In the genomic region with DNA sequence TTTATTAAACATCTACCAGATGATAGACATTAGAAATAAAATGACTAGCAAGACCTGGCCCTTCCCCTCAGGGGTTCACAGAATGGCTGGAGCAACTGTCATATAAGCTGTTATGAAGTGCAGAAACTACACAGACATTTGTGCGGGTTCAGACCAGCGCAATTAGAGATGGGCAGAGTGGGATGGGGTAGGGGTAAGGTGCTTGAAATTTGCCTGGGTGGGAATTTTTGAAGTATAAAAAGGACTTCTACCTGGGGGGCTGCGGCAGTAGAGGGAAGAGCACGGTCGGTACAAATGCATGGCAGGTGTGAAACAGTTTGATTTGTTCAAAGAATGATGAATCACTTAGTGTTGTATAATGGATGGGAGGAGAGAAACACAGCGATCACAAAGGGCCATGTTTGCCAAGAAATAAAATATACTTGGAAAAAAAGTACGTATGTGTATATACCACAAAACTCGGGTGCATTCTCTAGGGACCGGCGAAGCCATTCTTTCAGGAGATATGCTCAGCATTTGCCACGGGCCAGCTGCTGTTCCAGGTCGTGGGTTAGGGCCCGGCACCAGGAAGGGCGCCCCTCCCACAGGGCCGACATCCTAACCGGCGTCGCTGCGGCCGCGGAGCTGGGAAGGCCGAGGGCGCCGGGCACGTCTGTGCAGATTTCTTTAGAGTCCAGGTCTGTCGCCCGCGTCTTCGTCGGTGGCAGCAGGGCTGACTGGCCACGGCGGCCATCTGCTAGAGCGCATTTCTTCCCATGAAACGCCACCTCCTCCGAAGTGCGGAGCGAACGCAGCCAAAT, we compare ENCODE assay signal across 8 cellular contexts. TPM values are rescaled to one million over a fixed set of nuclear protein-coding genes. Genes with fewer than 3 reads are reported as not detected.
DNase-seq lines count a peak whose midpoint lies in the region; ATAC-seq and TF ChIP-seq lines count a peak whose summit lies in the region.

No MANE protein-coding gene starts in this region.

- H3K4me2 ChIP-seq in osteoblast (ENCODE audit: insufficient read depth, low read length), result peak overlapping the region; percentile 81

- no peaks in the 10 kb centered on the region for H3K9me3 ChIP-seq in osteoblast (ENCODE audit: low read depth, low read length)

- H2AFZ ChIP-seq in osteoblast (ENCODE audit: low read length), result peak overlapping the region; percentile 95

- peaks cover 31% of the 10 kb centered on the region for H3K4me1 Mint-ChIP-seq in activated T-helper 2 cell treated with anti-CD3 and anti-CD28 coated beads, Interferon-gamma antibody, Interleukin-2, Interleukin-4, amounts not matched to agents 10 μg/mL and 5 μg/mL and 100 μg/mL, durations not matched to agents 14 hours and 24 hours and 36 hours (ENCODE audit: low read depth)

- H3K4me3 Mint-ChIP-seq in activated T-helper 2 cell treated with anti-CD3 and anti-CD28 coated beads, Interferon-gamma antibody, Interleukin-2, Interleukin-4, amounts not matched to agents 10 μg/mL and 5 μg/mL and 100 μg/mL, durations not matched to agents 14 hours and 24 hours and 36 hours (ENCODE audit: low read depth), result peak overlapping the region; percentile 98

- peak; percentile 23 for ATAC-seq in HG02798 (IDR thresholded peaks at IDR 0.05; ENCODE audit: poor library complexity, unreplicated experiment)

- H3K36me3 ChIP-seq in osteoblast (ENCODE audit: insufficient read depth, low read length), result peaks cover 26% of the 10 kb centered on the region

- H3K36me3 Mint-ChIP-seq in activated T-helper 2 cell treated with anti-CD3 and anti-CD28 coated beads, Interferon-gamma antibody, Interleukin-2, Interleukin-4, amounts not matched to agents 10 μg/mL and 5 μg/mL and 100 μg/mL, durations not matched to agents 14 hours and 24 hours and 36 hours (ENCODE audit: low read depth), result peaks cover 50% of the 10 kb centered on the region

- peak overlapping the region; percentile 93 for H3K27ac Mint-ChIP-seq in activated T-helper 2 cell treated with anti-CD3 and anti-CD28 coated beads, Interferon-gamma antibody, Interleukin-2, Interleukin-4, amounts not matched to agents 10 μg/mL and 5 μg/mL and 100 μg/mL, durations not matched to agents 14 hours and 24 hours and 36 hours

- H3K27me3 ChIP-seq in osteoblast (ENCODE audit: insufficient read depth, low read length), result no peaks in the 10 kb centered on the region

- no peak for TF ChIP-seq CTCF in osteoblast (IDR thresholded peaks at IDR 0.05; ENCODE audit: extremely low read depth, low read depth, low read length)

- no peaks in the 10 kb centered on the region for H3K27me3 Mint-ChIP-seq in activated T-helper 2 cell treated with anti-CD3 and anti-CD28 coated beads, Interferon-gamma antibody, Interleukin-2, Interleukin-4, amounts not matched to agents 10 μg/mL and 5 μg/mL and 100 μg/mL, durations not matched to agents 14 hours and 24 hours and 36 hours (ENCODE audit: low read depth)

- peaks cover 14% of the 10 kb centered on the region for H4K20me1 ChIP-seq in osteoblast (ENCODE audit: insufficient read depth, low read length)

- H3K27ac ChIP-seq in osteoblast (ENCODE audit: low read depth, low read length), result peak overlapping the region; percentile 98

- intact Hi-C loops in activated T-helper 2 cell treated with anti-CD3 and anti-CD28 coated beads, Interferon-gamma antibody, Interleukin-2, Interleukin-4, amounts not matched to agents 10 μg/mL and 5 μg/mL and 100 μg/mL, durations not matched to agents 14 hours and 24 hours and 36 hours (cut with micrococcal nuclease), result no loop called here
- intact Hi-C loops in head of caudate nucleus (cut with DNase I), result loop anchor here (2.0 kb wide), 1 partner anchor 96 kb away; a partner anchor contains a TSS

- H3K9me3 Mint-ChIP-seq in activated T-helper 2 cell treated with anti-CD3 and anti-CD28 coated beads, Interferon-gamma antibody, Interleukin-2, Interleukin-4, amounts not matched to agents 10 μg/mL and 5 μg/mL and 100 μg/mL, durations not matched to agents 14 hours and 24 hours and 36 hours, result no peaks in the 10 kb centered on the region

- peak; percentile 14 for DNase-seq in stimulated activated CD8-positive, alpha-beta memory T cell treated with anti-CD3 and anti-CD28 coated beads, Interleukin-15, amount 100 ng/mL, for 24 hours (ENCODE audit: low read depth)
- DNase-seq in stimulated activated CD8-positive, alpha-beta memory T cell treated with anti-CD3 and anti-CD28 coated beads, Interleukin-4, amount 100 ng/mL, for 48 hours, result no peak
- DNase-seq in NCI-H1930 (lab: John Stamatoyannopoulos, UW), result peak; percentile 16 to 18
- DNase-seq in activated T-helper 2 cell treated with anti-CD3 and anti-CD28 coated beads, Interferon-gamma antibody, Interleukin-2, Interleukin-4, amounts not matched to agents 10 μg/mL and 5 μg/mL and 100 μg/mL, durations not matched to agents 14 hours and 24 hours and 36 hours (ENCODE audit: low spot score), result no peak
- peak in 27 of 42 donors; percentile 21 to 66 (median 50) for DNase-seq in head of caudate nucleus
- DNase-seq in osteoblast (ENCODE audit: insufficient read length, low spot score, missing footprints), result no peak
- DNase-seq in retina, result no peak

- peaks cover 32% of the 10 kb centered on the region for H3K79me2 ChIP-seq in osteoblast (ENCODE audit: insufficient read depth, low read length)

- H3K4me1 ChIP-seq in osteoblast (ENCODE audit: insufficient read depth, low read length), result peaks cover 32% of the 10 kb centered on the region

- H3K4me3 ChIP-seq in osteoblast (ENCODE audit: insufficient read depth, low read length), result peak overlapping the region; percentile 99

RNA-seq across cellular contexts. Expression of a gene that starts 0.8 kb away (rescaled TPM):
- 82.5 and 84.1 TPM in 2 replicates for total RNA-seq in activated T-helper 2 cell treated with anti-CD3 and anti-CD28 coated beads, Interferon-gamma antibody, Interleukin-2, Interleukin-4, amounts not matched to agents 10 μg/mL and 5 μg/mL and 100 μg/mL, durations not matched to agents 14 hours and 24 hours and 36 hours
- 43.0 and 44.9 TPM in 2 replicates for total RNA-seq in osteoblast

RNA-seq across cellular contexts. Expression of a gene that starts 39.9 kb away (rescaled TPM):
- total RNA-seq in activated T-helper 2 cell treated with anti-CD3 and anti-CD28 coated beads, Interferon-gamma antibody, Interleukin-2, Interleukin-4, amounts not matched to agents 10 μg/mL and 5 μg/mL and 100 μg/mL, durations not matched to agents 14 hours and 24 hours and 36 hours, result 9.0 and 9.3 TPM in 2 replicates
- 8.5 and 9.0 TPM in 2 replicates for total RNA-seq in osteoblast

Comparison
In these comparisons a context has a peak if more than half of its experiments do, and no peak if none do; other contexts are left out.
1. DNase-seq: peak in stimulated activated CD8-positive, alpha-beta memory T cell treated with anti-CD3 and anti-CD28 coated beads, Interleukin-15, amount 100 ng/mL, for 24 hours (single experiment), NCI-H1930 (2 of 2) and head of caudate nucleus (27 of 42); none in stimulated activated CD8-positive, alpha-beta memory T cell treated with anti-CD3 and anti-CD28 coated beads, Interleukin-4, amount 100 ng/mL, for 48 hours (single experiment), activated T-helper 2 cell treated with anti-CD3 and anti-CD28 coated beads, Interferon-gamma antibody, Interleukin-2, Interleukin-4, amounts not matched to agents 10 μg/mL and 5 μg/mL and 100 μg/mL, durations not matched to agents 14 hours and 24 hours and 36 hours (single experiment), osteoblast (single experiment) and retina (single experiment).